In genomic region chr11:12897390-12897789, GRCh38 we compare ENCODE assay signal across 1 cellular context.
TF ChIP-seq lines count a peak whose summit lies in the region.

No MANE protein-coding gene starts in this region.

TF ChIP-seq in GM23338, 12 proteins besides CTCF, POLR2A, EP300 and RAD21 (continued from another document):
- TF ChIP-seq, protein P1, sequence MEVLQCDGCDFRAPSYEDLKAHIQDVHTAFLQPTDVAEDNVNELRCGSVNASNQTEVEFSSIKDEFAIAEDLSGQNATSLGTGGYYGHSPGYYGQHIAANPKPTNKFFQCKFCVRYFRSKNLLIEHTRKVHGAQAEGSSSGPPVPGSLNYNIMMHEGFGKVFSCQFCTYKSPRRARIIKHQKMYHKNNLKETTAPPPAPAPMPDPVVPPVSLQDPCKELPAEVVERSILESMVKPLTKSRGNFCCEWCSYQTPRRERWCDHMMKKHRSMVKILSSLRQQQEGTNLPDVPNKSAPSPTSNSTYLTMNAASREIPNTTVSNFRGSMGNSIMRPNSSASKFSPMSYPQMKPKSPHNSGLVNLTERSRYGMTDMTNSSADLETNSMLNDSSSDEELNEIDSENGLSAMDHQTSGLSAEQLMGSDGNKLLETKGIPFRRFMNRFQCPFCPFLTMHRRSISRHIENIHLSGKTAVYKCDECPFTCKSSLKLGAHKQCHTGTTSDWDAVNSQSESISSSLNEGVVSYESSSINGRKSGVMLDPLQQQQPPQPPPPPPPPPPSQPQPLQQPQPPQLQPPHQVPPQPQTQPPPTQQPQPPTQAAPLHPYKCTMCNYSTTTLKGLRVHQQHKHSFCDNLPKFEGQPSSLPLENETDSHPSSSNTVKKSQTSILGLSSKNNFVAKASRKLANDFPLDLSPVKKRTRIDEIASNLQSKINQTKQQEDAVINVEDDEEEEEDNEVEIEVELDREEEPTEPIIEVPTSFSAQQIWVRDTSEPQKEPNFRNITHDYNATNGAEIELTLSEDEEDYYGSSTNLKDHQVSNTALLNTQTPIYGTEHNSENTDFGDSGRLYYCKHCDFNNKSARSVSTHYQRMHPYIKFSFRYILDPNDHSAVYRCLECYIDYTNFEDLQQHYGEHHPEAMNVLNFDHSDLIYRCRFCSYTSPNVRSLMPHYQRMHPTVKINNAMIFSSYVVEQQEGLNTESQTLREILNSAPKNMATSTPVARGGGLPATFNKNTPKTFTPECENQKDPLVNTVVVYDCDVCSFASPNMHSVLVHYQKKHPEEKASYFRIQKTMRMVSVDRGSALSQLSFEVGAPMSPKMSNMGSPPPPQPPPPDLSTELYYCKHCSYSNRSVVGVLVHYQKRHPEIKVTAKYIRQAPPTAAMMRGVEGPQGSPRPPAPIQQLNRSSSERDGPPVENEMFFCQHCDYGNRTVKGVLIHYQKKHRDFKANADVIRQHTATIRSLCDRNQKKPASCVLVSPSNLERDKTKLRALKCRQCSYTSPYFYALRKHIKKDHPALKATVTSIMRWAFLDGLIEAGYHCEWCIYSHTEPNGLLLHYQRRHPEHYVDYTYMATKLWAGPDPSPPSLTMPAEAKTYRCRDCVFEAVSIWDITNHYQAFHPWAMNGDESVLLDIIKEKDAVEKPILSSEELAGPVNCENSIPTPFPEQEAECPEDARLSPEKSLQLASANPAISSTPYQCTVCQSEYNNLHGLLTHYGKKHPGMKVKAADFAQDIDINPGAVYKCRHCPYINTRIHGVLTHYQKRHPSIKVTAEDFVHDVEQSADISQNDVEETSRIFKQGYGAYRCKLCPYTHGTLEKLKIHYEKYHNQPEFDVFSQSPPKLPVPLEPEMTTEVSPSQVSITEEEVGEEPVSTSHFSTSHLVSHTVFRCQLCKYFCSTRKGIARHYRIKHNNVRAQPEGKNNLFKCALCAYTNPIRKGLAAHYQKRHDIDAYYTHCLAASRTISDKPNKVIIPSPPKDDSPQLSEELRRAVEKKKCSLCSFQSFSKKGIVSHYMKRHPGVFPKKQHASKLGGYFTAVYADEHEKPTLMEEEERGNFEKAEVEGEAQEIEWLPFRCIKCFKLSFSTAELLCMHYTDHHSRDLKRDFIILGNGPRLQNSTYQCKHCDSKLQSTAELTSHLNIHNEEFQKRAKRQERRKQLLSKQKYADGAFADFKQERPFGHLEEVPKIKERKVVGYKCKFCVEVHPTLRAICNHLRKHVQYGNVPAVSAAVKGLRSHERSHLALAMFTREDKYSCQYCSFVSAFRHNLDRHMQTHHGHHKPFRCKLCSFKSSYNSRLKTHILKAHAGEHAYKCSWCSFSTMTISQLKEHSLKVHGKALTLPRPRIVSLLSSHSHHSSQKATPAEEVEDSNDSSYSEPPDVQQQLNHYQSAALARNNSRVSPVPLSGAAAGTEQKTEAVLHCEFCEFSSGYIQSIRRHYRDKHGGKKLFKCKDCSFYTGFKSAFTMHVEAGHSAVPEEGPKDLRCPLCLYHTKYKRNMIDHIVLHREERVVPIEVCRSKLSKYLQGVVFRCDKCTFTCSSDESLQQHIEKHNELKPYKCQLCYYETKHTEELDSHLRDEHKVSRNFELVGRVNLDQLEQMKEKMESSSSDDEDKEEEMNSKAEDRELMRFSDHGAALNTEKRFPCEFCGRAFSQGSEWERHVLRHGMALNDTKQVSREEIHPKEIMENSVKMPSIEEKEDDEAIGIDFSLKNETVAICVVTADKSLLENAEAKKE (CRISPR knock-in tag; IDR thresholded peaks at IDR 0.05): no peak
- no peak for TF ChIP-seq ZNF331 (CRISPR knock-in tag; IDR thresholded peaks at IDR 0.05; ENCODE audit: low read depth)
- TF ChIP-seq, protein P2, sequence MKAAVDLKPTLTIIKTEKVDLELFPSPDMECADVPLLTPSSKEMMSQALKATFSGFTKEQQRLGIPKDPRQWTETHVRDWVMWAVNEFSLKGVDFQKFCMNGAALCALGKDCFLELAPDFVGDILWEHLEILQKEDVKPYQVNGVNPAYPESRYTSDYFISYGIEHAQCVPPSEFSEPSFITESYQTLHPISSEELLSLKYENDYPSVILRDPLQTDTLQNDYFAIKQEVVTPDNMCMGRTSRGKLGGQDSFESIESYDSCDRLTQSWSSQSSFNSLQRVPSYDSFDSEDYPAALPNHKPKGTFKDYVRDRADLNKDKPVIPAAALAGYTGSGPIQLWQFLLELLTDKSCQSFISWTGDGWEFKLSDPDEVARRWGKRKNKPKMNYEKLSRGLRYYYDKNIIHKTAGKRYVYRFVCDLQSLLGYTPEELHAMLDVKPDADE (IDR thresholded peaks at IDR 0.05): no peak
- no peak for TF ChIP-seq STAT1 (IDR thresholded peaks at IDR 0.05; ENCODE audit: unreplicated experiment)
- no peak for TF ChIP-seq REST (IDR thresholded peaks at IDR 0.05; ENCODE audit: unreplicated experiment)
- no peak for TF ChIP-seq EZH2phosphoT487 (IDR thresholded peaks at IDR 0.05; ENCODE audit: unreplicated experiment)
- TF ChIP-seq CREB1 (CRISPR knock-in tag; IDR thresholded peaks at IDR 0.05; ENCODE audit: low read depth): no peak
- TF ChIP-seq JUNB (IDR thresholded peaks at IDR 0.05; ENCODE audit: unreplicated experiment): no peak
TF ChIP-seq in GM23338: peak in this region for 0.
